9 cellular contexts compared by ENCODE assay signal in the genomic region with DNA sequence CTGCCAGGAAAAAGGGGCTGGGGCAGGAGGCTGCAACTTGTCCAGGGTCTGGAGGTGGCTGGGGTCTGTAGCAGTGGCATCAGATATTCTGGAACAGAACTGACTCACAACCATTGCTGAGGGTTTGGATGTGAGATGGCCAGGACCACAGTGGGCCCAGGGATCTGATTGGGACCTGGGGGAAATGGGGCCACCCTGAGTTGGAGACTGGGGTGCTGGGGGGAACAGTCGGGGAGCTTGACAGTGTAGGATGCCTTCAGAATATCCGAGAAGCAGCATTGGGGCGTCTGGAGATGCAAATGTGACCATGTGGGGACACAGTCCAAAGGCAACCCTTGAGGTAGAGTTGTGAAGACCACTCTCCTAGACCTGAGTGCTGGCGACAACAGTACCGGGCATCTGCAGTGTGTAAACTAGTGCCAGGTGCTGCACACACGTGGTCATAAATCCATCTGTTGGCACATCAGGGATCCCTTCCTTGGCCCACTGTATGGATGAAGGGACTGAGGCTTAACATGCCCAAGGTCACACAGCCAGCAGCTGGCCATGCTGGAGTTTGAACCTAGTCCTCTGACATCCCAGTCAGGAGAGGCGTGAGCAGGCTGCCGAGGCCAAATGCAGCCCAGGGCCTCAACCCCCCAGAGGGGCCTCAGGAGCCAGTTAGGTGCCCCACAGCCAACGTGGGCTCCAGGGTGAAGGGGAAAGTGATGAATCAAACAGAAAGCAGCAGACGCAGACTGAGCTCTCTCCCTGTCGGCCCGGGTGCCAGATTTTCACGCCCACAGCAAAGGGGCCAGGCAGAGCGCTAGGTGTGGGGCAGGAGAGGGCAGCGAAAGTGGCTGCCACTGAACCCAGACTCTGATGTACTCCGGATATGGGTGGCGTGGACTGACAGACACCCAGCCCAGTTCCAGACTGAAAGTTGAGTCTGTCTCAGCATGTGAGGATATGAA. TPM values are rescaled to one million over a fixed set of nuclear protein-coding genes. Genes with fewer than 3 reads are reported as not detected.
DNase-seq lines count a peak whose midpoint lies in the region; ATAC-seq, FAIRE-seq and TF ChIP-seq lines count a peak whose summit lies in the region.
"Had no signal": no experiment of that assay in that cellular context is flagged by ENCODE, and none has a peak within 500 bp of the region (broad histone marks: within the 10 kb centered on the region; RNA-seq: fewer than 3 reads in every experiment).

No MANE protein-coding gene starts in this region.

- H3K9me3 ChIP-seq in OCI-LY3 (ENCODE audit: insufficient read depth, low read length), result no peaks in the 10 kb centered on the region
- H3K9me3 ChIP-seq in gastrocnemius medialis, result no peaks in the 10 kb centered on the region

- peak; percentile 67 for FAIRE-seq in GM12892 (lab: Jason Lieb, UNC)

- H3K27ac ChIP-seq in OCI-LY3 (ENCODE audit: low read length) (peak overlapping the region; percentile 43), gastrocnemius medialis (peak overlapping the region; percentile 95 to 99 (median 97))

- ATAC-seq in gastrocnemius medialis (peak in 1 of 2 donors; percentile 17), GM21526 (IDR thresholded peaks at IDR 0.05; ENCODE audit: low FRiP score, unreplicated experiment) (no peak), SK-N-SH treated with all-trans-retinoic acid at 6 μM for 48 hours (no peak; the same call in 2 of the 3 replicates), HG02981 (IDR thresholded peaks at IDR 0.05; ENCODE audit: unreplicated experiment) (no peak)

- H3K36me3 ChIP-seq in OCI-LY3 (replicated peaks; ENCODE audit: low read depth, low read length), result no peaks in the 10 kb centered on the region
- H3K36me3 ChIP-seq in gastrocnemius medialis, result no peaks in the 10 kb centered on the region

- peak; percentile 61 for DNase-seq in GM12892 (ENCODE audit: insufficient read length)
- DNase-seq in activated effector memory CD4-positive, alpha-beta T cell treated with anti-CD3 and anti-CD28 coated beads, Interleukin-2, amount 50 U/mL, for 16 hours, result peak; percentile 92
- DNase-seq in gastrocnemius medialis, result peak in 1 of 2 donors; percentile 65
- no peak for DNase-seq in mucosa of gallbladder (ENCODE audit: low spot score)
- DNase-seq: NCI-H510A treated with DMSO at 0.1 percent for 48 hours had no signal

- H3K4me2 ChIP-seq in OCI-LY3 (ENCODE audit: low read length), result peak overlapping the region; percentile 51

- no peaks in the 10 kb centered on the region for H4K20me1 ChIP-seq in OCI-LY3 (ENCODE audit: insufficient read depth, low read length)

- peak overlapping the region; percentile 15; the same call in 1 of the 2 replicates for H2AFZ ChIP-seq in OCI-LY3 (ENCODE audit: low read depth, low read length)

- no peak for TF ChIP-seq POLR2A in GM12892 (IDR thresholded peaks at IDR 0.05; ENCODE audit: low read depth, low read length)
- TF ChIP-seq POLR2A in gastrocnemius medialis (IDR thresholded peaks at IDR 0.05), result peak; percentile 18 to 23

- no peak for TF ChIP-seq CTCF in OCI-LY3 (IDR thresholded peaks at IDR 0.05; ENCODE audit: low read depth, low read length)
- no peak for TF ChIP-seq CTCF in gastrocnemius medialis (IDR thresholded peaks at IDR 0.05 in 4 of 5, conservative IDR thresholded peaks at IDR 0.05 in 1 of 5)

- intact Hi-C loops in gastrocnemius medialis (cut with DNase I; ENCODE audit: low total_unique reads), result no loop called here

- H3K27me3 ChIP-seq in OCI-LY3 (ENCODE audit: low read depth, low read length) (no peaks in the 10 kb centered on the region), gastrocnemius medialis (no peaks in the 10 kb centered on the region)

- H3K79me2 ChIP-seq in OCI-LY3 (ENCODE audit: low read length), result no peaks in the 10 kb centered on the region

- in situ Hi-C loops in gastrocnemius medialis (cut with MboI; ENCODE audit: low sequenced_read_pairs in 4 of 4), result no loop called here

- H3K4me3 ChIP-seq in OCI-LY3 (ENCODE audit: low read length) (peak overlapping the region; percentile 6; the same call in 1 of the 2 replicates), gastrocnemius medialis (peak overlapping the region in 1 of 4 donors; percentile 14)

- peak overlapping the region; percentile 39 for H3K9ac ChIP-seq in OCI-LY3 (ENCODE audit: low read length)

- H3K4me1 ChIP-seq in OCI-LY3 (ENCODE audit: low read length) (peaks cover 47% of the 10 kb centered on the region), gastrocnemius medialis (peaks cover 75 to 78% of the 10 kb centered on the region in 2 donors)

TF ChIP-seq in SK-N-SH treated with all-trans-retinoic acid at 6 μM for 48 hours, 23 proteins besides CTCF, POLR2A, EP300 and RAD21:
- TF ChIP-seq ZC3H10 (CRISPR knock-in tag; IDR thresholded peaks at IDR 0.05) (no peak), ARNTL (CRISPR knock-in tag; IDR thresholded peaks at IDR 0.05; ENCODE audit: borderline replicate concordance, low read depth) (no peak), OSR1 (CRISPR knock-in tag; IDR thresholded peaks at IDR 0.05) (no peak), GLIS3 (CRISPR knock-in tag; IDR thresholded peaks at IDR 0.05) (no peak), PPARA (CRISPR knock-in tag; IDR thresholded peaks at IDR 0.05; ENCODE audit: borderline replicate concordance) (no peak), POU6F1 (CRISPR knock-in tag; IDR thresholded peaks at IDR 0.05; ENCODE audit: borderline replicate concordance, low read depth) (no peak), ZFP3 (CRISPR knock-in tag; IDR thresholded peaks at IDR 0.05) (no peak), CSDC2 (CRISPR knock-in tag; IDR thresholded peaks at IDR 0.05) (no peak), ZNF70 (CRISPR knock-in tag; IDR thresholded peaks at IDR 0.05) (no peak)
- TF ChIP-seq, protein P1, sequence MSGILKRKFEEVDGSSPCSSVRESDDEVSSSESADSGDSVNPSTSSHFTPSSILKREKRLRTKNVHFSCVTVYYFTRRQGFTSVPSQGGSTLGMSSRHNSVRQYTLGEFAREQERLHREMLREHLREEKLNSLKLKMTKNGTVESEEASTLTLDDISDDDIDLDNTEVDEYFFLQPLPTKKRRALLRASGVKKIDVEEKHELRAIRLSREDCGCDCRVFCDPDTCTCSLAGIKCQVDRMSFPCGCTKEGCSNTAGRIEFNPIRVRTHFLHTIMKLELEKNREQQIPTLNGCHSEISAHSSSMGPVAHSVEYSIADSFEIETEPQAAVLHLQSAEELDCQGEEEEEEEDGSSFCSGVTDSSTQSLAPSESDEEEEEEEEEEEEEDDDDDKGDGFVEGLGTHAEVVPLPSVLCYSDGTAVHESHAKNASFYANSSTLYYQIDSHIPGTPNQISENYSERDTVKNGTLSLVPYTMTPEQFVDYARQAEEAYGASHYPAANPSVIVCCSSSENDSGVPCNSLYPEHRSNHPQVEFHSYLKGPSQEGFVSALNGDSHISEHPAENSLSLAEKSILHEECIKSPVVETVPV (CRISPR knock-in tag; IDR thresholded peaks at IDR 0.05), result no peak
- TF ChIP-seq, protein P2, sequence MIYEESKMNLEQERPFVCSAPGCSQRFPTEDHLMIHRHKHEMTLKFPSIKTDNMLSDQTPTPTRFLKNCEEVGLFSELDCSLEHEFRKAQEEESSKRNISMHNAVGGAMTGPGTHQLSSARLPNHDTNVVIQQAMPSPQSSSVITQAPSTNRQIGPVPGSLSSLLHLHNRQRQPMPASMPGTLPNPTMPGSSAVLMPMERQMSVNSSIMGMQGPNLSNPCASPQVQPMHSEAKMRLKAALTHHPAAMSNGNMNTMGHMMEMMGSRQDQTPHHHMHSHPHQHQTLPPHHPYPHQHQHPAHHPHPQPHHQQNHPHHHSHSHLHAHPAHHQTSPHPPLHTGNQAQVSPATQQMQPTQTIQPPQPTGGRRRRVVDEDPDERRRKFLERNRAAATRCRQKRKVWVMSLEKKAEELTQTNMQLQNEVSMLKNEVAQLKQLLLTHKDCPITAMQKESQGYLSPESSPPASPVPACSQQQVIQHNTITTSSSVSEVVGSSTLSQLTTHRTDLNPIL (CRISPR knock-in tag; IDR thresholded peaks at IDR 0.05; ENCODE audit: low read depth), result no peak

RNA-seq across cellular contexts. Expression of gene HEMK1, which starts 18.8 kb away (rescaled TPM):
- polyA plus RNA-seq in GM12892 (2012; ENCODE audit: missing spikeins), result 15.1 TPM
- total RNA-seq in gastrocnemius medialis (1 to 10 TPM; 4.5 to 8.1 (median 7.5) TPM), mucosa of gallbladder (29.3 TPM)

RNA-seq across cellular contexts. Expression of gene C3orf18, which starts 20.5 kb away (rescaled TPM):
- 1.9 TPM for polyA plus RNA-seq in GM12892 (2012; ENCODE audit: missing spikeins)
- total RNA-seq in gastrocnemius medialis (10 to 100 TPM; 12.6 to 27.4 (median 15.4) TPM), mucosa of gallbladder (12.3 TPM)

RNA-seq across cellular contexts. Expression of gene CISH, which starts 23.5 kb away (rescaled TPM):
- polyA plus RNA-seq in GM12892 (2012; ENCODE audit: missing spikeins), result 1.3 TPM
- total RNA-seq in gastrocnemius medialis, result 10 to 100 TPM in 2 of 4 donors, 1 to 10 TPM in 2; 3.3 to 50.5 (median 20.3) TPM
- 6.2 TPM for total RNA-seq in mucosa of gallbladder

RNA-seq across cellular contexts. Expression of gene MAPKAPK3, which starts 28.9 kb away (rescaled TPM):
- 9.3 TPM for polyA plus RNA-seq in GM12892 (2012; ENCODE audit: missing spikeins)
- total RNA-seq in gastrocnemius medialis (100 to 1,000 TPM; 235 to 466 (median 387) TPM), mucosa of gallbladder (27.4 TPM)
